In the genomic region with DNA sequence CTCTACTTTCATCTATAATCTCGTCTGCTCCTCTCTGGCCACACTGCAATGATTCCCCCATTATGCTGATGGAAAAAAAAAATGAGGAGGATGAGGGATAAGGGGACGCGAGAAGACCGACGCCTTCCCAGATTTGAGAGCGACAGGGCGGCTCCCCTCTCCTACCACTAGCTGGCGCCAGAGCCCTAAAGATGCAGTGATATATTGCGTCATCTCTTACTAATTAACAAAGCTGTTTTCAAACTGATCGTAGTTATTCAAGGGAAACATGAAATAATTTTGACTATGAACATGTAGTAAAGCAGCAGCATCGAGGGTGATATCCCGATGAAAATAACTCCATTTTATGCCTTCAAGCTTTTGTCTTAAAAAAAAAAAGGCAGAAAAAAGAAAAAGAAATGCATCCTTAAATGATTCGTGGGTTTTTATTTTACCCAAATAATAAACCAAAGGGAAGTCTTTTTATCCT, we compare ENCODE assay signal across 8 cellular contexts. TPM values are rescaled to one million over a fixed set of nuclear protein-coding genes. Genes with fewer than 3 reads are reported as not detected.
A peak's percentile ranks its signal among the peaks of the same experiment; 100 is the strongest.
DNase-seq lines count a peak whose midpoint lies in the region; ATAC-seq and TF ChIP-seq lines count a peak whose summit lies in the region.

No MANE protein-coding gene starts in this region.

- H3K4me3 ChIP-seq in ACC112 (ENCODE audit: low read depth, low read length) (peak overlapping the region; percentile 69), choroid plexus epithelial cell (ENCODE audit: low read depth, low read length) (peak overlapping the region; percentile 54)

- peak; percentile 53 for ATAC-seq in GM18861 (IDR thresholded peaks at IDR 0.05; ENCODE audit: unreplicated experiment)
- peak; percentile 52 for ATAC-seq in HG03139 (IDR thresholded peaks at IDR 0.05; ENCODE audit: unreplicated experiment)
- ATAC-seq in left lobe of liver, result peak; percentile 88

- H3K36me3 ChIP-seq in ACC112 (ENCODE audit: insufficient read depth, low read length), result no peaks in the 10 kb centered on the region

- DNase-seq in NCI-H446 (lab: John Stamatoyannopoulos, UW) (peak; percentile 90 to 95), choroid plexus epithelial cell (ENCODE audit: low read depth) (peak; percentile 86), left lobe of liver (ENCODE audit: low spot score) (peak; percentile 83)
- peak; percentile 68 for DNase-seq in activated CD4-positive, alpha-beta T cell treated with anti-CD3 and anti-CD28 coated beads for 1 hour
- DNase-seq in stimulated activated CD4-positive, alpha-beta T cell treated with anti-CD3 and anti-CD28 coated beads, Interleukin-1b, Interleukin-23, amount 100 ng/mL, for 48 hours, result peak; percentile 72

- peak overlapping the region; percentile 99 for H2AFZ ChIP-seq in ACC112 (ENCODE audit: low read length, unreplicated experiment)

- H3K27me3 ChIP-seq in ACC112 (ENCODE audit: insufficient read depth, low read length), result no peaks in the 10 kb centered on the region

- peaks cover 44% of the 10 kb centered on the region for H3K4me1 ChIP-seq in ACC112 (ENCODE audit: control insufficient read depth, insufficient read depth, low read length, unreplicated experiment)

- TF ChIP-seq CTCF in choroid plexus epithelial cell (conservative IDR thresholded peaks at IDR 0.05; ENCODE audit: low read depth, low read length), result peak; percentile 100

- peak overlapping the region; percentile 87 for H3K27ac ChIP-seq in ACC112 (ENCODE audit: low read depth, low read length)

- H3K79me2 ChIP-seq in ACC112 (ENCODE audit: control insufficient read depth, insufficient read depth, low read length, unreplicated experiment), result no peaks in the 10 kb centered on the region

RNA-seq across cellular contexts. Expression of a gene that starts 48.0 kb away (rescaled TPM):
- 55.1 TPM for total RNA-seq in left lobe of liver

Comparison
In these comparisons a context has a peak if more than half of its experiments do, and no peak if none do; other contexts are left out.
1. Peak in every context shown above with its lines: DNase-seq, ATAC-seq, H3K4me3 ChIP-seq and H3K27ac ChIP-seq.